ENCODE assay signal across 7 cellular contexts in genomic region chr19:46076951-46077814, GRCh38. TPM values are rescaled to one million over a fixed set of nuclear protein-coding genes. Genes with fewer than 3 reads are reported as not detected.
DNase-seq lines count a peak whose midpoint lies in the region; ATAC-seq and TF ChIP-seq lines count a peak whose summit lies in the region.

No MANE protein-coding gene starts in this region.

- in situ Hi-C loops in mammary epithelial cell (cut with MboI; ENCODE audit: low sequenced_read_pairs in 2 of 2), result loop anchor here (5.0 to 25.0 kb wide), 2 partner anchors 50 to 435 kb away; no protein-coding TSS in a partner anchor

- H3K27me3 ChIP-seq in GM06990 (replicated peaks; ENCODE audit: control insufficient read depth, insufficient read depth, low read length) (peaks cover 2% of the 10 kb centered on the region), mammary epithelial cell (ENCODE audit: insufficient read depth, low read length) (no peaks in the 10 kb centered on the region)

- H3K79me2 ChIP-seq in mammary epithelial cell (ENCODE audit: insufficient read depth, low read length), result no peaks in the 10 kb centered on the region

- no peaks in the 10 kb centered on the region for H3K9me3 ChIP-seq in mammary epithelial cell (replicated peaks; ENCODE audit: insufficient read depth, low read length)

- no peak for TF ChIP-seq POLR2A in NB4 (IDR thresholded peaks at IDR 0.05; ENCODE audit: extremely low read depth, insufficient read length)

- peak; percentile 62 for TF ChIP-seq CTCF in GM06990 (IDR thresholded peaks at IDR 0.05; ENCODE audit: insufficient read depth, low read length, poor library complexity, severe bottlenecking)
- TF ChIP-seq CTCF in NB4 (IDR thresholded peaks at IDR 0.05; ENCODE audit: low read depth, low read length), result peak; percentile 100
- peak; percentile 100 for TF ChIP-seq CTCF in mammary epithelial cell (conservative IDR thresholded peaks at IDR 0.05 in 1 of 2, IDR thresholded peaks at IDR 0.05 in 1 of 2; ENCODE audit: extremely low read depth in 1 of 2, insufficient read depth in 1 of 2, low read depth in 1 of 2, low read length in 2 of 2)

- dilution Hi-C loops in mammary epithelial cell (cut with HindIII; ENCODE audit: low sequenced_read_pairs), result no loop called here

- CTCF ChIA-PET in mammary epithelial cell (lab: Charles Lee; ENCODE audit: low non-redundant PET), result interaction anchor here (0.5 to 1.1 kb wide), 5 partner anchors 21 to 195 kb away, joined by 3 to 8 read pairs (median 4); no protein-coding TSS in a partner anchor

- H3K4me1 ChIP-seq in mammary epithelial cell (ENCODE audit: insufficient read depth, low read length), result peaks cover 27% of the 10 kb centered on the region

- H3K9ac ChIP-seq in mammary epithelial cell (ENCODE audit: insufficient read depth, low read length), result peak overlapping the region; percentile 43

- H3K27ac ChIP-seq in mammary epithelial cell (ENCODE audit: insufficient read depth, low read depth, low read length), result no peak overlapping the region

- peak overlapping the region; percentile 89 for H3K4me2 ChIP-seq in mammary epithelial cell (ENCODE audit: insufficient read depth, low read depth, low read length)

- H3K36me3 ChIP-seq in GM06990 (ENCODE audit: control insufficient read depth, insufficient read depth, low read length), result no peaks in the 10 kb centered on the region
- no peaks in the 10 kb centered on the region for H3K36me3 ChIP-seq in mammary epithelial cell (ENCODE audit: insufficient read depth, low read length)

- H3K4me3 ChIP-seq in GM06990 (replicated peaks; ENCODE audit: low read depth, low read length) (no peak overlapping the region), NB4 (ENCODE audit: low read depth, low read length) (no peak overlapping the region), mammary epithelial cell (replicated peaks in 1 of 3; ENCODE audit: insufficient read depth in 1 of 3, low read depth in 2 of 3, low read length in 3 of 3) (peak overlapping the region; percentile 38 to 52 (median 51))

- DNase-seq in GM06990 (ENCODE audit: extremely low read depth, insufficient read length) (peak; percentile 39), NB4 (ENCODE audit: low read depth) (peak; percentile 89), SHP77 (lab: John Stamatoyannopoulos, UW) (peak; percentile 88 to 91), mammary epithelial cell (peak; percentile 69), iPS-NIHi7 (ENCODE audit: extremely low spot score) (peak; percentile 95)
- peak; percentile 63 for DNase-seq in stimulated activated CD4-positive, alpha-beta T cell treated with anti-CD3 and anti-CD28 coated beads, Interleukin-15, amount 100 ng/mL, for 24 hours

- intact Hi-C loops in mammary epithelial cell (cut with micrococcal nuclease), result loop anchor here (1.0 to 10.0 kb wide), 3 partner anchors 48 to 435 kb away; partner anchors contain the start of gene IRF2BP1

- H4K20me1 ChIP-seq in mammary epithelial cell (ENCODE audit: insufficient read depth, low read length), result no peaks in the 10 kb centered on the region

- no peak for ATAC-seq in HG02870 (IDR thresholded peaks at IDR 0.05; ENCODE audit: unreplicated experiment)

- H2AFZ ChIP-seq in mammary epithelial cell (ENCODE audit: low read depth, low read length), result peak overlapping the region; percentile 83

- 4% methylated on average over 37 of the region's 50 CpGs for whole genome bisulfite sequencing in mammary epithelial cell (ENCODE audit: low coverage, missing lambda C conversion rate)

- BruUV-seq in mammary epithelial cell (replicated peaks; lab: Mats Ljungman, UMichigan), result no TSS peak

RNA-seq across cellular contexts. Expression of gene IGFL4, which starts 36.4 kb away (rescaled TPM):
- 1 to 10 TPM in 1 of 2 donors, not detected in 1; 1.5 TPM for total RNA-seq in mammary epithelial cell
- not detected for polyA plus RNA-seq in mammary epithelial cell
- polyA minus RNA-seq in mammary epithelial cell, result not detected

RNA-seq across cellular contexts. Expression of gene IGFL3, which starts 47.3 kb away (rescaled TPM):
- total RNA-seq in mammary epithelial cell, result 100 to 1,000 TPM in 1 of 2 donors, 10 to 100 TPM in 1; 62.8 to 295 TPM
- polyA plus RNA-seq in mammary epithelial cell, result 179 TPM
- 78.6 TPM for polyA minus RNA-seq in mammary epithelial cell

RNA-seq across cellular contexts. Expression of gene PGLYRP1, which starts 54.3 kb away (rescaled TPM):
- total RNA-seq in mammary epithelial cell, result not detected
- polyA plus RNA-seq in mammary epithelial cell, result not detected
- polyA minus RNA-seq in mammary epithelial cell, result not detected

Comparison
In these comparisons a context has a peak if more than half of its experiments do, and no peak if none do; other contexts are left out.
1. DNase-seq: peak in every context shown above with its lines; median percentile 95 in iPS-NIHi7; 90 in SHP77; 89 in NB4; 69 in mammary epithelial cell; 63 in stimulated activated CD4-positive, alpha-beta T cell treated with anti-CD3 and anti-CD28 coated beads, Interleukin-15, amount 100 ng/mL, for 24 hours; 39 in GM06990.
2. H3K4me3 ChIP-seq: peak in mammary epithelial cell (3 of 3); none in GM06990 (single experiment) and NB4 (single experiment).
3. Peak in every context shown above with its lines, with median percentiles within 50 percentile points of each other: CTCF ChIP-seq.